Comparison of ENCODE assay signal across 8 cellular contexts in genomic region chr15:73983211-73983727, GRCh38. TPM values are rescaled to one million over a fixed set of nuclear protein-coding genes. Genes with fewer than 3 reads are reported as not detected.
A peak's percentile ranks its signal among the peaks of the same experiment; 100 is the strongest.
DNase-seq lines count a peak whose midpoint lies in the region; ATAC-seq, FAIRE-seq and TF ChIP-seq lines count a peak whose summit lies in the region.

No MANE protein-coding gene starts in this region.

- H3K4me3 ChIP-seq in AG04450 (ENCODE audit: low read depth, low read length): no peak overlapping the region
- H3K4me3 ChIP-seq in Loucy (ENCODE audit: low read length, poor library complexity, severe bottlenecking): peak overlapping the region; percentile 56
- H3K4me3 ChIP-seq in colonic mucosa: no peak overlapping the region
- no peak overlapping the region for H3K4me3 ChIP-seq in naive thymus-derived CD4-positive, alpha-beta T cell (ENCODE audit: low read length)

- TF ChIP-seq CTCF in AG04450 (IDR thresholded peaks at IDR 0.05; ENCODE audit: low read depth, low read length) (no peak), Loucy (conservative IDR thresholded peaks at IDR 0.05; ENCODE audit: low read length) (no peak), colonic mucosa (IDR thresholded peaks at IDR 0.05) (no peak)

- POLR2A ChIA-PET in AG04450 (lab: Yijun Ruan, JAX): interaction anchor here (0.6 to 1.5 kb wide), 3 partner anchors 11 to 347 kb away, joined by 5 to 8 read pairs (median 7); partner anchors contain the start of gene PML
- POLR2A ChIA-PET in naive thymus-derived CD4-positive, alpha-beta T cell (lab: Charles Lee): no interaction called here

- H3K4me1 Mint-ChIP-seq in naive thymus-derived CD4-positive, alpha-beta T cell: peaks cover 0 to 72% (median 36%) of the 10 kb centered on the region in 7 donors

- no peaks in the 10 kb centered on the region for H3K27me3 ChIP-seq in AG04450 (ENCODE audit: control insufficient read depth, insufficient read depth, low read length)
- H3K27me3 ChIP-seq in Loucy (ENCODE audit: insufficient read depth, low read length, poor library complexity, severe bottlenecking): no peaks in the 10 kb centered on the region
- H3K27me3 ChIP-seq in colonic mucosa: no peaks in the 10 kb centered on the region
- no peaks in the 10 kb centered on the region for H3K27me3 ChIP-seq in naive thymus-derived CD4-positive, alpha-beta T cell (ENCODE audit: control insufficient read depth in 2 of 2, insufficient read depth in 2 of 2, low read length in 2 of 2)

- H3K9ac ChIP-seq in Loucy (ENCODE audit: low read depth, low read length, poor library complexity, severe bottlenecking): peak overlapping the region; percentile 76
- peak overlapping the region in 1 of 2 donors; percentile 24 for H3K9ac ChIP-seq in colonic mucosa (ENCODE audit: low read depth in 2 of 2, low read length in 2 of 2)

- no peaks in the 10 kb centered on the region for H4K20me1 ChIP-seq in Loucy (ENCODE audit: insufficient read depth, low read length, poor library complexity, severe bottlenecking)

- peak overlapping the region; percentile 82 for H3K4me2 ChIP-seq in Loucy (ENCODE audit: low read depth, low read length, poor library complexity, severe bottlenecking)

- intact Hi-C loops in colonic mucosa (cut with DNase I): no loop called here
- intact Hi-C loops in naive thymus-derived CD4-positive, alpha-beta T cell (cut with micrococcal nuclease): no loop called here

- DNase-seq in AG04450 (ENCODE audit: low read depth, low spot score): peak; percentile 36
- peak; percentile 35 for DNase-seq in colonic mucosa
- DNase-seq in naive thymus-derived CD4-positive, alpha-beta T cell: no peak
- DNase-seq in activated CD8-positive, alpha-beta memory T cell treated with anti-CD3 and anti-CD28 coated beads, Interleukin-2, amount 50 U/mL, for 4 hours: no peak
- DNase-seq in NCI-H187 treated with DMSO at 0.1 percent for 48 hours (lab: John Stamatoyannopoulos, UW): no peak
- DNase-seq in GM12891 (ENCODE audit: insufficient read length, low spot score): no peak

- H2AFZ ChIP-seq in Loucy (ENCODE audit: low read length): no peak overlapping the region

- 0 out of 2 replicates have a peak, but pooled peaks cover 13% of the 10 kb centered on the region for H3F3A ChIP-seq in Loucy (ENCODE audit: low read depth)

- no peak for FAIRE-seq in GM12891 (lab: Jason Lieb, UNC)

- H3K9me3 ChIP-seq in AG04450 (ENCODE audit: control insufficient read depth, insufficient read depth, low read length) (no peaks in the 10 kb centered on the region), Loucy (ENCODE audit: insufficient read depth, low read depth, low read length) (no peaks in the 10 kb centered on the region), colonic mucosa (no peaks in the 10 kb centered on the region)
- no peaks in the 10 kb centered on the region for H3K9me3 ChIP-seq in naive thymus-derived CD4-positive, alpha-beta T cell (ENCODE audit: control insufficient read depth in 2 of 3, low read length in 3 of 3)

- H3K4me1 ChIP-seq in Loucy (ENCODE audit: insufficient read depth, low read length, poor library complexity, severe bottlenecking) (peaks cover 78% of the 10 kb centered on the region), colonic mucosa (peaks cover 19% of the 10 kb centered on the region)
- H3K4me1 ChIP-seq in naive thymus-derived CD4-positive, alpha-beta T cell (ENCODE audit: control insufficient read depth in 2 of 2, insufficient read depth in 2 of 2, low read length in 2 of 2): peaks cover 0 to 20% of the 10 kb centered on the region in 2 donors

- peak overlapping the region in 5 of 9 donors; percentile 32 to 90 (median 82) for H3K27ac Mint-ChIP-seq in naive thymus-derived CD4-positive, alpha-beta T cell

- no peak for ATAC-seq in naive thymus-derived CD4-positive, alpha-beta T cell
- no peak for ATAC-seq in GM18861 (IDR thresholded peaks at IDR 0.05; ENCODE audit: unreplicated experiment)

- H3K36me3 ChIP-seq in Loucy (ENCODE audit: insufficient read depth, low read length) (no peaks in the 10 kb centered on the region), colonic mucosa (no peaks in the 10 kb centered on the region)
- H3K36me3 ChIP-seq in naive thymus-derived CD4-positive, alpha-beta T cell (ENCODE audit: control insufficient read depth in 2 of 3, insufficient read depth in 3 of 3, low read length in 3 of 3): peaks cover 0 to 36% (median 3%) of the 10 kb centered on the region in 3 experiments

- peaks cover 4 to 27% (median 11%) of the 10 kb centered on the region in 5 donors for H3K36me3 Mint-ChIP-seq in naive thymus-derived CD4-positive, alpha-beta T cell

- no peak for TF ChIP-seq POLR2A in GM12891 (IDR thresholded peaks at IDR 0.05; ENCODE audit: low read depth, low read length)

- H3K79me2 ChIP-seq in Loucy (ENCODE audit: insufficient read depth, low read length): no peaks in the 10 kb centered on the region

- H3K9me3 Mint-ChIP-seq in naive thymus-derived CD4-positive, alpha-beta T cell: no peaks in the 10 kb centered on the region

- peak overlapping the region; percentile 96 for H3K27ac ChIP-seq in AG04450 (ENCODE audit: low read depth, low read length)
- peak overlapping the region; percentile 68 for H3K27ac ChIP-seq in colonic mucosa
- no peak overlapping the region for H3K27ac ChIP-seq in naive thymus-derived CD4-positive, alpha-beta T cell (ENCODE audit: low read depth, low read length)

- CTCF ChIA-PET in AG04450 (lab: Charles Lee): interaction anchor here (0.6 to 3.4 kb wide), 7 partner anchors 9 to 66 kb away, joined by 3 to 38 read pairs (median 5); partner anchors contain the start of genes PML and STOML1
- CTCF ChIA-PET in naive thymus-derived CD4-positive, alpha-beta T cell (lab: Charles Lee): interaction anchor here (1.0 to 1.7 kb wide), 3 partner anchors 8 to 66 kb away, joined by 3 to 7 read pairs (median 4); no protein-coding TSS in a partner anchor

- H3K4me3 Mint-ChIP-seq in naive thymus-derived CD4-positive, alpha-beta T cell: peak overlapping the region in 3 of 10 donors; percentile 45 to 61 (median 59)

- H3K9me2 ChIP-seq in Loucy (replicated peaks; ENCODE audit: low read depth, low read length): no peaks in the 10 kb centered on the region

- no peaks in the 10 kb centered on the region for H3K27me3 Mint-ChIP-seq in naive thymus-derived CD4-positive, alpha-beta T cell

TF ChIP-seq in GM12891, 5 proteins besides CTCF, POLR2A, EP300 and RAD21:
- TF ChIP-seq SPI1 (IDR thresholded peaks at IDR 0.05; ENCODE audit: low read depth, low read length) (no peak), POLR2AphosphoS5 (IDR thresholded peaks at IDR 0.05; ENCODE audit: low read depth, low read length) (no peak), POU2F2 (IDR thresholded peaks at IDR 0.05; ENCODE audit: low read depth, low read length) (no peak), PAX5 (IDR thresholded peaks at IDR 0.05; ENCODE audit: insufficient read depth, low read length, severe bottlenecking) (no peak), TAF1 (IDR thresholded peaks at IDR 0.05; ENCODE audit: low read depth, low read length) (no peak)

RNA-seq across cellular contexts. Expression of gene STOML1, which starts 8.8 kb away (rescaled TPM):
- 7.3 and 10.0 TPM in 2 replicates for polyA plus RNA-seq in AG04450 (2011; rRNA removed)
- 5.0 and 6.3 TPM in 2 replicates for polyA minus RNA-seq in AG04450 (2011; rRNA and poly(A)+ RNA removed)
- 10 to 100 TPM in 1 of 2 donors, 1 to 10 TPM in 1; 9.1 to 14.3 TPM for total RNA-seq in colonic mucosa
- total RNA-seq in naive thymus-derived CD4-positive, alpha-beta T cell: 10 to 100 TPM in 3 of 5 experiments, 1 to 10 TPM in 2; 7.5 to 14.5 (median 12.3) TPM
- polyA plus RNA-seq in naive thymus-derived CD4-positive, alpha-beta T cell: 10 to 100 TPM; 18.7 to 21.3 TPM
- polyA plus RNA-seq in GM12891 (2012; ENCODE audit: low read depth, missing spikeins): 6.3 TPM

RNA-seq across cellular contexts. Expression of gene PML, which starts 11.2 kb away (rescaled TPM):
- 7.6 and 12.5 TPM in 2 replicates for polyA plus RNA-seq in AG04450 (2011; rRNA removed)
- polyA minus RNA-seq in AG04450 (2011; rRNA and poly(A)+ RNA removed): 22.0 and 22.5 TPM in 2 replicates
- total RNA-seq in colonic mucosa: 10 to 100 TPM; 27.0 to 31.3 TPM
- 100 to 1,000 TPM in 1 of 5 experiments, 10 to 100 TPM in 4; 42.1 to 113 (median 64.8) TPM for total RNA-seq in naive thymus-derived CD4-positive, alpha-beta T cell
- polyA plus RNA-seq in naive thymus-derived CD4-positive, alpha-beta T cell: 10 to 100 TPM; 18.1 to 34.3 TPM
- polyA plus RNA-seq in GM12891 (2012; ENCODE audit: low read depth, missing spikeins): 47.9 TPM

RNA-seq across cellular contexts. Expression of gene LOXL1, which starts 57.0 kb away (rescaled TPM):
- 114 and 206 TPM in 2 replicates for polyA plus RNA-seq in AG04450 (2011; rRNA removed)
- polyA minus RNA-seq in AG04450 (2011; rRNA and poly(A)+ RNA removed): 260 and 359 TPM in 2 replicates
- total RNA-seq in colonic mucosa: 1 to 10 TPM; 2.3 to 6.9 TPM
- 1 to 10 TPM in 3 of 5 experiments, under 1 TPM in 2; 0.49 to 2.2 (median 1.0) TPM for total RNA-seq in naive thymus-derived CD4-positive, alpha-beta T cell
- 1 to 10 TPM; 1.3 to 2.3 TPM for polyA plus RNA-seq in naive thymus-derived CD4-positive, alpha-beta T cell
- not detected for polyA plus RNA-seq in GM12891 (2012; ENCODE audit: low read depth, missing spikeins)

Comparison
In these comparisons a context has a peak if more than half of its experiments do, and no peak if none do; other contexts are left out.
1. DNase-seq: peak in AG04450 (single experiment) and colonic mucosa (single experiment); none in naive thymus-derived CD4-positive, alpha-beta T cell (0 of 9), activated CD8-positive, alpha-beta memory T cell treated with anti-CD3 and anti-CD28 coated beads, Interleukin-2, amount 50 U/mL, for 4 hours (single experiment), NCI-H187 treated with DMSO at 0.1 percent for 48 hours (single experiment) and GM12891 (single experiment).